Comparison of ENCODE assay signal across 9 cellular contexts in the genomic region with DNA sequence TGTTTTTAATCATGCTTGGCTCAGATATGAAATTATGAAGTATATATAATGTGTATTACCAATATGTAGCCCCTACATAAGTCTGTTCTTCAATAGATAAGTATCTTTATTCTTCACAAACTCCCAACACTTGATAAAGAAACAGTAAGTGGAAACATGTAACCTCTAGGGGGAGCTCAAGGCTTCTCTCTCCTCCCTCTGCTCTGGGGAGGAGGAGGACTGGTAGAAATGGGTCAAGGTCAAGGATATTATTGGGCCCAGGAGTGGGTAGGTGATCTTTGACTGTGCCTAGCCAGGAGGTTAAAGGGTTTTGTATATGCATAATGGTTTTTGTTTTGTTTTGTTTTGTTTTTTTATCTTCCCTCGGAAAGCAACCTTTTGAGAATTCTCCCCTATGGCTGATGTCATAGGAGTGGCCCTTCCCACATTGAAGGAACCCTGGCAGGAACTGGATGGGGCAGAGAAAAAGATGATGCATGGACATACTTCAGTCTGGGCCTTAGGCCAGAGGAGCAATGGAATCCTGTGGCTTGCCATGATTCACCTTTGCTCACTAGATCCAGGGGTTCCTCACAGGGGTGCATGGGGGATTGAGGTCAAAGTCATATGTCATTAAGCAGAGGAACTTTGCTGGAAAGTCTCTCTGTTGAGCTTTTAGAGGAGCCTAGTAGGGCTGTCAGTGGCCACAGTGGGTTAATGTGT.
DNase-seq lines count a peak whose midpoint lies in the region; ATAC-seq and TF ChIP-seq lines count a peak whose summit lies in the region.
"Had no signal": no experiment of that assay in that cellular context is flagged by ENCODE, and none has a peak within 500 bp of the region (broad histone marks: within the 10 kb centered on the region; RNA-seq: fewer than 3 reads in every experiment).

No MANE protein-coding gene starts in this region.

- H3K27me3 Mint-ChIP-seq in GM23338 (ENCODE audit: insufficient read depth, low read depth, poor library complexity), result no peaks in the 10 kb centered on the region

- H3K27ac ChIP-seq in GM23338 (ENCODE audit: low read depth) (no peak overlapping the region), uterus (no peak overlapping the region)
- H3K27ac ChIP-seq: skin epidermis had no signal

- TF ChIP-seq CTCF in GM23338 (conservative IDR thresholded peaks at IDR 0.05; ENCODE audit: low read depth in 2 of 2), result peak; percentile 63
- peak; percentile 46 for TF ChIP-seq CTCF in astrocyte of the cerebellum (IDR thresholded peaks at IDR 0.05; ENCODE audit: low read depth, low read length, missing control alignments)
- peak in 3 of 4 experiments; percentile 36 to 40 (median 39) for TF ChIP-seq CTCF in uterus (IDR thresholded peaks at IDR 0.05)

- no peaks in the 10 kb centered on the region for H3K79me2 ChIP-seq in GM23338 (replicated peaks; ENCODE audit: insufficient read depth)

- H3K4me3 ChIP-seq in GM23338 (no peak overlapping the region), astrocyte of the cerebellum (ENCODE audit: low read depth, low read length) (no peak overlapping the region), uterus (no peak overlapping the region)
- H3K4me3 ChIP-seq: skin epidermis had no signal

- in situ Hi-C loops in astrocyte of the cerebellum (cut with HindIII; ENCODE audit: low sequenced_read_pairs), result no loop called here

- H3K36me3 Mint-ChIP-seq in GM23338 (ENCODE audit: low read depth), result no peaks in the 10 kb centered on the region

- H3K27ac Mint-ChIP-seq in GM23338, result no peak overlapping the region

- H3K9me2 ChIP-seq in GM23338 (ENCODE audit: insufficient read depth), result no peaks in the 10 kb centered on the region

- H3K9me3 ChIP-seq in uterus, result no peaks in the 10 kb centered on the region

- no peak overlapping the region for H2AFZ ChIP-seq in GM23338

- TF ChIP-seq POLR2A in uterus (IDR thresholded peaks at IDR 0.05), result no peak

- no peak overlapping the region for H3K4me2 ChIP-seq in GM23338

- H3K4me1 ChIP-seq in GM23338 (ENCODE audit: insufficient read depth) (no peaks in the 10 kb centered on the region), uterus (no peaks in the 10 kb centered on the region)

- intact Hi-C loops in left colon (cut with DNase I, micrococcal nuclease), result no loop called here
- intact Hi-C loops in uterus (cut with DNase I; ENCODE audit: low total_unique reads), result no loop called here

- H3K9me3 Mint-ChIP-seq in GM23338, result no peaks in the 10 kb centered on the region

- no peaks in the 10 kb centered on the region for H4K20me1 ChIP-seq in GM23338 (replicated peaks; ENCODE audit: insufficient read depth)

- no peaks in the 10 kb centered on the region for H3F3A ChIP-seq in GM23338 (replicated peaks; ENCODE audit: low read depth)

- peak; percentile 30 for DNase-seq in D341Med (ENCODE audit: low spot score)
- DNase-seq in GM23338 (ENCODE audit: low spot score), result peak; percentile 60
- peak; percentile 37 for DNase-seq in NCI-H524 treated with DMSO at 0.1 percent for 48 hours (lab: John Stamatoyannopoulos, UW)
- DNase-seq in astrocyte of the cerebellum (ENCODE audit: low read depth), result no peak
- DNase-seq in left colon, result no peak
- DNase-seq in uterus, result no peak
- no peak for DNase-seq in activated effector memory CD4-positive, alpha-beta T cell treated with anti-CD3 and anti-CD28 coated beads, Interleukin-2, amount 50 U/mL, for 16 hours

- H3K4me1 Mint-ChIP-seq in GM23338, result no peaks in the 10 kb centered on the region

- no peaks in the 10 kb centered on the region for H3K36me3 ChIP-seq in GM23338 (ENCODE audit: insufficient read depth)
- H3K36me3 ChIP-seq in uterus, result no peaks in the 10 kb centered on the region

- H3K4me3 Mint-ChIP-seq in GM23338, result no peak overlapping the region

- H3K27me3 ChIP-seq in GM23338 (ENCODE audit: insufficient read depth) (no peaks in the 10 kb centered on the region), uterus (no peaks in the 10 kb centered on the region)

- ATAC-seq in GM23338 (peak; percentile 51; the same call in 2 of the 3 replicates), left colon (peak; percentile 66), GM18511 (IDR thresholded peaks at IDR 0.05; ENCODE audit: unreplicated experiment) (no peak)

TF ChIP-seq in GM23338, 12 proteins besides CTCF, POLR2A, EP300 and RAD21 (continues in another document):
- TF ChIP-seq, protein P1, sequence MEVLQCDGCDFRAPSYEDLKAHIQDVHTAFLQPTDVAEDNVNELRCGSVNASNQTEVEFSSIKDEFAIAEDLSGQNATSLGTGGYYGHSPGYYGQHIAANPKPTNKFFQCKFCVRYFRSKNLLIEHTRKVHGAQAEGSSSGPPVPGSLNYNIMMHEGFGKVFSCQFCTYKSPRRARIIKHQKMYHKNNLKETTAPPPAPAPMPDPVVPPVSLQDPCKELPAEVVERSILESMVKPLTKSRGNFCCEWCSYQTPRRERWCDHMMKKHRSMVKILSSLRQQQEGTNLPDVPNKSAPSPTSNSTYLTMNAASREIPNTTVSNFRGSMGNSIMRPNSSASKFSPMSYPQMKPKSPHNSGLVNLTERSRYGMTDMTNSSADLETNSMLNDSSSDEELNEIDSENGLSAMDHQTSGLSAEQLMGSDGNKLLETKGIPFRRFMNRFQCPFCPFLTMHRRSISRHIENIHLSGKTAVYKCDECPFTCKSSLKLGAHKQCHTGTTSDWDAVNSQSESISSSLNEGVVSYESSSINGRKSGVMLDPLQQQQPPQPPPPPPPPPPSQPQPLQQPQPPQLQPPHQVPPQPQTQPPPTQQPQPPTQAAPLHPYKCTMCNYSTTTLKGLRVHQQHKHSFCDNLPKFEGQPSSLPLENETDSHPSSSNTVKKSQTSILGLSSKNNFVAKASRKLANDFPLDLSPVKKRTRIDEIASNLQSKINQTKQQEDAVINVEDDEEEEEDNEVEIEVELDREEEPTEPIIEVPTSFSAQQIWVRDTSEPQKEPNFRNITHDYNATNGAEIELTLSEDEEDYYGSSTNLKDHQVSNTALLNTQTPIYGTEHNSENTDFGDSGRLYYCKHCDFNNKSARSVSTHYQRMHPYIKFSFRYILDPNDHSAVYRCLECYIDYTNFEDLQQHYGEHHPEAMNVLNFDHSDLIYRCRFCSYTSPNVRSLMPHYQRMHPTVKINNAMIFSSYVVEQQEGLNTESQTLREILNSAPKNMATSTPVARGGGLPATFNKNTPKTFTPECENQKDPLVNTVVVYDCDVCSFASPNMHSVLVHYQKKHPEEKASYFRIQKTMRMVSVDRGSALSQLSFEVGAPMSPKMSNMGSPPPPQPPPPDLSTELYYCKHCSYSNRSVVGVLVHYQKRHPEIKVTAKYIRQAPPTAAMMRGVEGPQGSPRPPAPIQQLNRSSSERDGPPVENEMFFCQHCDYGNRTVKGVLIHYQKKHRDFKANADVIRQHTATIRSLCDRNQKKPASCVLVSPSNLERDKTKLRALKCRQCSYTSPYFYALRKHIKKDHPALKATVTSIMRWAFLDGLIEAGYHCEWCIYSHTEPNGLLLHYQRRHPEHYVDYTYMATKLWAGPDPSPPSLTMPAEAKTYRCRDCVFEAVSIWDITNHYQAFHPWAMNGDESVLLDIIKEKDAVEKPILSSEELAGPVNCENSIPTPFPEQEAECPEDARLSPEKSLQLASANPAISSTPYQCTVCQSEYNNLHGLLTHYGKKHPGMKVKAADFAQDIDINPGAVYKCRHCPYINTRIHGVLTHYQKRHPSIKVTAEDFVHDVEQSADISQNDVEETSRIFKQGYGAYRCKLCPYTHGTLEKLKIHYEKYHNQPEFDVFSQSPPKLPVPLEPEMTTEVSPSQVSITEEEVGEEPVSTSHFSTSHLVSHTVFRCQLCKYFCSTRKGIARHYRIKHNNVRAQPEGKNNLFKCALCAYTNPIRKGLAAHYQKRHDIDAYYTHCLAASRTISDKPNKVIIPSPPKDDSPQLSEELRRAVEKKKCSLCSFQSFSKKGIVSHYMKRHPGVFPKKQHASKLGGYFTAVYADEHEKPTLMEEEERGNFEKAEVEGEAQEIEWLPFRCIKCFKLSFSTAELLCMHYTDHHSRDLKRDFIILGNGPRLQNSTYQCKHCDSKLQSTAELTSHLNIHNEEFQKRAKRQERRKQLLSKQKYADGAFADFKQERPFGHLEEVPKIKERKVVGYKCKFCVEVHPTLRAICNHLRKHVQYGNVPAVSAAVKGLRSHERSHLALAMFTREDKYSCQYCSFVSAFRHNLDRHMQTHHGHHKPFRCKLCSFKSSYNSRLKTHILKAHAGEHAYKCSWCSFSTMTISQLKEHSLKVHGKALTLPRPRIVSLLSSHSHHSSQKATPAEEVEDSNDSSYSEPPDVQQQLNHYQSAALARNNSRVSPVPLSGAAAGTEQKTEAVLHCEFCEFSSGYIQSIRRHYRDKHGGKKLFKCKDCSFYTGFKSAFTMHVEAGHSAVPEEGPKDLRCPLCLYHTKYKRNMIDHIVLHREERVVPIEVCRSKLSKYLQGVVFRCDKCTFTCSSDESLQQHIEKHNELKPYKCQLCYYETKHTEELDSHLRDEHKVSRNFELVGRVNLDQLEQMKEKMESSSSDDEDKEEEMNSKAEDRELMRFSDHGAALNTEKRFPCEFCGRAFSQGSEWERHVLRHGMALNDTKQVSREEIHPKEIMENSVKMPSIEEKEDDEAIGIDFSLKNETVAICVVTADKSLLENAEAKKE (CRISPR knock-in tag; IDR thresholded peaks at IDR 0.05), result no peak
- TF ChIP-seq STAT1 (IDR thresholded peaks at IDR 0.05; ENCODE audit: unreplicated experiment) (no peak), EZH2 (IDR thresholded peaks at IDR 0.05; ENCODE audit: low read depth, unreplicated experiment) (no peak), NANOG (IDR thresholded peaks at IDR 0.05; ENCODE audit: borderline replicate concordance) (no peak), ZNF114 (CRISPR knock-in tag; IDR thresholded peaks at IDR 0.05) (no peak), EZH2phosphoT487 (IDR thresholded peaks at IDR 0.05; ENCODE audit: unreplicated experiment) (no peak)

Comparison
In these comparisons a context has a peak if more than half of its experiments do, and no peak if none do; other contexts are left out.
1. DNase-seq: peak in D341Med (single experiment), GM23338 (single experiment) and NCI-H524 treated with DMSO at 0.1 percent for 48 hours (single experiment); none in astrocyte of the cerebellum (single experiment), left colon (0 of 2), uterus (0 of 2) and activated effector memory CD4-positive, alpha-beta T cell treated with anti-CD3 and anti-CD28 coated beads, Interleukin-2, amount 50 U/mL, for 16 hours (single experiment).
2. Peak in every context shown above with its lines, with median percentiles within 50 percentile points of each other: CTCF ChIP-seq.